Comparison of ENCODE assay signal across 7 cellular contexts in the genomic region with DNA sequence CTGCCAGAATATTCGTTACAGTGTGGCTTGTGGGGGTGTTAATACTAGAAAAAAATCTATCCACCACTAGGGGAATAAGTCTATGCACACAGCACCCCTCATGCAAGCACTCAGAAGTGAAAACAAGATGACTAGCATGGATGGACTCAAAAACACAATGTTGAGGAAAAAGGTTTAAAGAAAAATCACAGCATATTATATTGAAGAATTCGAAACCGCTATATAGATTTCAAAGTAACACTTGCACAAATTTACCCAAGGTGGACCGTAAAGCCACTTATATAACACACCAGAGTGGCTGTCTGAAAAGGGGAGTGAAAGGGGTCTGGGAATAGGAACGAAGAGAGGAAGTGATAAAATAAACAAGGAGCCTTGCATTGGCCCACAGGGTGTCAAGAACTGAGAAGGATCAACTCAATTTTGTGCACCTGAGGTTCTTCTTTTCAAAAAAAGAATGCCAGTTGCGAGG. TPM values are rescaled to one million over a fixed set of nuclear protein-coding genes. Genes with fewer than 3 reads are reported as not detected.
DNase-seq lines count a peak whose midpoint lies in the region; ATAC-seq and TF ChIP-seq lines count a peak whose summit lies in the region.

No MANE protein-coding gene starts in this region.

- H3K9me3 ChIP-seq in ES-I3 (ENCODE audit: control insufficient read depth, insufficient read depth, low read length) (no peaks in the 10 kb centered on the region), mucosa of descending colon (no peaks in the 10 kb centered on the region), aorta (ENCODE audit: control insufficient read depth, low read length) (no peaks in the 10 kb centered on the region)

- H3K4me3 ChIP-seq in epithelial cell of esophagus (ENCODE audit: low read length) (peak overlapping the region; percentile 80), mucosa of descending colon (peak overlapping the region; percentile 72), aorta (ENCODE audit: low read length in 2 of 2) (peak overlapping the region; percentile 68 to 75)

- peaks cover 5% of the 10 kb centered on the region; the same call in 1 of the 2 replicates for H3K36me3 ChIP-seq in ES-I3 (ENCODE audit: insufficient read depth, low read length)
- H3K36me3 ChIP-seq in mucosa of descending colon (ENCODE audit: low read depth) = no peaks in the 10 kb centered on the region
- H3K36me3 ChIP-seq in aorta (ENCODE audit: control insufficient read depth in 1 of 2, insufficient read depth in 2 of 2, low read length in 1 of 2) = peaks cover 0 to 7% of the 10 kb centered on the region in 2 donors

- peaks cover 18% of the 10 kb centered on the region for H3K36me3 Mint-ChIP-seq in T-helper 2 cell treated with Interferon-gamma antibody and Interleukin-4, amounts not matched to agents 5 μg/mL and 100 μg/mL, for 36 hours (ENCODE audit: low read depth)

- peaks cover 13% of the 10 kb centered on the region for H3K4me1 ChIP-seq in ES-I3 (ENCODE audit: insufficient read depth, low read length)
- peaks cover 5% of the 10 kb centered on the region for H3K4me1 ChIP-seq in mucosa of descending colon (ENCODE audit: low read depth)
- no peaks in the 10 kb centered on the region for H3K4me1 ChIP-seq in aorta (ENCODE audit: control insufficient read depth in 1 of 2, insufficient read depth in 2 of 2, low read length in 2 of 2)

- 0% methylated on average over 6 of the region's 6 CpGs for WGBS in aorta, 2 donors

- H3K4me1 Mint-ChIP-seq in T-helper 2 cell treated with Interferon-gamma antibody and Interleukin-4, amounts not matched to agents 5 μg/mL and 100 μg/mL, for 36 hours (ENCODE audit: low read depth) = peaks cover 18% of the 10 kb centered on the region

- H3K4me3 Mint-ChIP-seq in T-helper 2 cell treated with Interferon-gamma antibody and Interleukin-4, amounts not matched to agents 5 μg/mL and 100 μg/mL, for 36 hours = peak overlapping the region; percentile 99

- H3K27me3 Mint-ChIP-seq in T-helper 2 cell treated with Interferon-gamma antibody and Interleukin-4, amounts not matched to agents 5 μg/mL and 100 μg/mL, for 36 hours (ENCODE audit: low read depth) = no peaks in the 10 kb centered on the region

- peak; percentile 41 for ATAC-seq in GM21390 (IDR thresholded peaks at IDR 0.05; ENCODE audit: unreplicated experiment)
- ATAC-seq in mucosa of descending colon = peak; percentile 68
- ATAC-seq in aorta (ENCODE audit: low FRiP score) = peak; percentile 83

- DNase-seq in T-helper 2 cell treated with Interferon-gamma antibody and Interleukin-4, amounts not matched to agents 5 μg/mL and 100 μg/mL, for 36 hours (ENCODE audit: low spot score) = peak; percentile 6
- peak; percentile 55 for DNase-seq in epithelial cell of esophagus (ENCODE audit: low read depth)
- DNase-seq in mucosa of descending colon = no peak
- no peak for DNase-seq in aorta

- peak; percentile 30; the same call in 1 of the 2 replicates for TF ChIP-seq CTCF in LNCAP (IDR thresholded peaks at IDR 0.05)
- peak; percentile 52 for TF ChIP-seq CTCF in epithelial cell of esophagus (IDR thresholded peaks at IDR 0.05; ENCODE audit: insufficient read depth, low read depth, low read length, missing control alignments)
- TF ChIP-seq CTCF in mucosa of descending colon (IDR thresholded peaks at IDR 0.05) = no peak

- peak overlapping the region; percentile 43 to 46 for H3K27ac ChIP-seq in aorta (ENCODE audit: low read depth in 1 of 2, low read length in 2 of 2)

- H3K27ac Mint-ChIP-seq in T-helper 2 cell treated with Interferon-gamma antibody and Interleukin-4, amounts not matched to agents 5 μg/mL and 100 μg/mL, for 36 hours = peak overlapping the region; percentile 95

- peak overlapping the region; percentile 92 for H3K9ac ChIP-seq in ES-I3 (ENCODE audit: low read depth, low read length)

- H3K9me3 Mint-ChIP-seq in T-helper 2 cell treated with Interferon-gamma antibody and Interleukin-4, amounts not matched to agents 5 μg/mL and 100 μg/mL, for 36 hours = no peaks in the 10 kb centered on the region

- intact Hi-C loops in mucosa of descending colon (cut with DNase I, micrococcal nuclease) = no loop called here
- intact Hi-C loops in aorta (cut with DNase I) = no loop called here

- H3K27me3 ChIP-seq in aorta (ENCODE audit: control insufficient read depth in 1 of 2, insufficient read depth in 2 of 2, low read length in 1 of 2) = no peaks in the 10 kb centered on the region

RNA-seq across cellular contexts. Expression of a gene that starts 0.5 kb away (rescaled TPM):
- total RNA-seq in mucosa of descending colon (10 to 100 TPM; 41.9 to 71.3 (median 53.8) TPM), aorta (100 to 1,000 TPM in 1 of 2 donors, 10 to 100 TPM in 1; 40.3 to 102 TPM)
- polyA plus RNA-seq in aorta = 10 to 100 TPM; 10.5 to 67.5 TPM

RNA-seq across cellular contexts. Expression of a gene that starts 46.1 kb away (rescaled TPM):
- total RNA-seq in mucosa of descending colon (under 1 TPM in 1 of 3 donors, not detected in 2; 0.09 TPM), aorta (not detected)
- polyA plus RNA-seq in aorta = not detected

Comparison
In these comparisons a context has a peak if more than half of its experiments do, and no peak if none do; other contexts are left out.
1. DNase-seq: peak in T-helper 2 cell treated with Interferon-gamma antibody and Interleukin-4, amounts not matched to agents 5 μg/mL and 100 μg/mL, for 36 hours (single experiment) and epithelial cell of esophagus (single experiment); none in mucosa of descending colon (0 of 3) and aorta (0 of 2).
2. Peak in every context shown above with its lines, with median percentiles within 50 percentile points of each other: ATAC-seq and H3K4me3 ChIP-seq.